ENCODE assay signal across 15 cellular contexts in genomic region chr17:22217135-22217534, GRCh38.
"Had no signal": no experiment of that assay in that cellular context is flagged by ENCODE, and none has a peak within 500 bp of the region (broad histone marks: within the 10 kb centered on the region; RNA-seq: fewer than 3 reads in every experiment).

No MANE protein-coding gene starts in this region.

- H3K4me1 ChIP-seq: adrenal gland, esophagus muscularis mucosa, tibial artery had no signal

- ATAC-seq: activated T-cell treated with anti-CD3 and anti-CD28 coated beads, Interleukin-2, amount 50 U/mL, for 4 hours; mucosa of descending colon; naive thymus-derived CD4-positive, alpha-beta T cell; stimulated activated memory B cell treated with anti-CD40 and anti-IgM and Interleukin-4, amounts not matched to agents 10 μg/mL and 1 μg/mL and 100 μg/mL, for 72 hours had no signal

- H3K27ac ChIP-seq: adrenal gland, esophagus muscularis mucosa, tibial artery had no signal

- H3K4me3 ChIP-seq: adrenal gland, esophagus muscularis mucosa, mucosa of descending colon, tibial artery had no signal

- H3K36me3 ChIP-seq: adrenal gland, esophagus muscularis mucosa, tibial artery had no signal

- H3K27me3 Mint-ChIP-seq: naive thymus-derived CD4-positive, alpha-beta T cell; stimulated activated memory B cell treated with anti-CD40 and anti-IgM and Interleukin-4, amounts not matched to agents 10 μg/mL and 1 μg/mL and 100 μg/mL, for 72 hours had no signal

- H3K36me3 Mint-ChIP-seq: activated naive CD4-positive, alpha-beta T cell treated with anti-CD3 and anti-CD28 coated beads, Interleukin-2, amount 50 U/mL, for 24 hours; naive thymus-derived CD4-positive, alpha-beta T cell; stimulated activated memory B cell treated with anti-CD40 and anti-IgM and Interleukin-4, amounts not matched to agents 10 μg/mL and 1 μg/mL and 100 μg/mL, for 72 hours had no signal

- H3K27me3 ChIP-seq: adrenal gland, tibial artery had no signal

- H3K4me1 Mint-ChIP-seq: activated naive CD4-positive, alpha-beta T cell treated with anti-CD3 and anti-CD28 coated beads, Interleukin-2, amount 50 U/mL, for 24 hours; naive thymus-derived CD4-positive, alpha-beta T cell; stimulated activated memory B cell treated with anti-CD40 and anti-IgM and Interleukin-4, amounts not matched to agents 10 μg/mL and 1 μg/mL and 100 μg/mL, for 72 hours had no signal

- H3K9me3 ChIP-seq: adrenal gland, tibial artery had no signal

- H3K9me3 Mint-ChIP-seq: activated naive CD4-positive, alpha-beta T cell treated with anti-CD3 and anti-CD28 coated beads, Interleukin-2, amount 50 U/mL, for 24 hours; activated T-cell treated with anti-CD3 and anti-CD28 coated beads, Interleukin-2, amount 50 U/mL, for 4 hours; stimulated activated memory B cell treated with anti-CD40 and anti-IgM and Interleukin-4, amounts not matched to agents 10 μg/mL and 1 μg/mL and 100 μg/mL, for 72 hours had no signal

- H3K4me3 Mint-ChIP-seq: activated naive CD4-positive, alpha-beta T cell treated with anti-CD3 and anti-CD28 coated beads, Interleukin-2, amount 50 U/mL, for 24 hours; activated T-cell treated with anti-CD3 and anti-CD28 coated beads, Interleukin-2, amount 50 U/mL, for 4 hours; naive thymus-derived CD4-positive, alpha-beta T cell; stimulated activated memory B cell treated with anti-CD40 and anti-IgM and Interleukin-4, amounts not matched to agents 10 μg/mL and 1 μg/mL and 100 μg/mL, for 72 hours had no signal

- H3K27ac Mint-ChIP-seq: activated naive CD4-positive, alpha-beta T cell treated with anti-CD3 and anti-CD28 coated beads, Interleukin-2, amount 50 U/mL, for 24 hours; naive thymus-derived CD4-positive, alpha-beta T cell; stimulated activated memory B cell treated with anti-CD40 and anti-IgM and Interleukin-4, amounts not matched to agents 10 μg/mL and 1 μg/mL and 100 μg/mL, for 72 hours had no signal

- DNase-seq: activated CD4-positive, alpha-beta T cell treated with anti-CD3 and anti-CD28 coated beads for 1 hour; activated CD4-positive, alpha-beta T cell treated with anti-CD3 and anti-CD28 coated beads, Interleukin-2, amount 50 U/mL, for 4 hours; activated effector memory CD4-positive, alpha-beta T cell treated with Interleukin-2 at 50 U/mL for 16 hours; activated T-cell treated with anti-CD3 and anti-CD28 coated beads, Interleukin-2, amount 50 U/mL, for 4 hours; hypothalamus; mucosa of descending colon; naive thymus-derived CD4-positive, alpha-beta T cell; retina; stimulated activated CD4-positive, alpha-beta T cell treated with anti-CD3 and anti-CD28 coated beads, Interleukin-2, amount 100 ng/mL, for 48 hours; T-helper 1 cell; tibial artery had no signal
